Comparison of ENCODE assay signal across 13 cellular contexts in the genomic region with DNA sequence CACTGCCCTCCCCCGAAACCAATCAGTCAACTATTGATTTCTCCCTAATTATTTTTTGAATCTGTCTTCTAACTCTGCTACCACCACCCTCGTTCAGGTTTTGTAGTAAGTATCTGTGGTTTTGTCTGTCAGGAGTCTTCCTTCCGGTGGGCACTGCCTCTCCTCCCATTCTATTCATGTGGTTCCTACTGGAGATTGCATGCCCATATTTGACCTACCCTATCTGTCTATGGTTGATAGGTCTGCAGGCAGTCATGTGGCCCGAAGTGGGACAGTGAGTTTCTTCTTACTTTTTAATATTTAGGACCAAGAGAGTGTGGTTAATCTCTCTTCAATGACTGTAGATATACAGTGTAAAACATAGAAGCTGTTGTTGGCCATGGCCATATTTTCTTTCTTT. TPM values are rescaled to one million over a fixed set of nuclear protein-coding genes. Genes with fewer than 3 reads are reported as not detected.
DNase-seq lines count a peak whose midpoint lies in the region; ATAC-seq and TF ChIP-seq lines count a peak whose summit lies in the region.
"Had no signal": no experiment of that assay in that cellular context is flagged by ENCODE, and none has a peak within 500 bp of the region (broad histone marks: within the 10 kb centered on the region; RNA-seq: fewer than 3 reads in every experiment).

No MANE protein-coding gene starts in this region.

- peak; percentile 97 for ATAC-seq in stimulated activated naive CD8-positive, alpha-beta T cell treated with anti-CD3 and anti-CD28 coated beads, Interleukin-15, Interleukin-2, amounts not matched to agents 100 U/mL and 50 U/mL, for 24 hours
- no peak for ATAC-seq in omental fat pad (ENCODE audit: low FRiP score)
- ATAC-seq in foreskin keratinocyte = no peak
- ATAC-seq: left colon had no signal

- no peak for TF ChIP-seq CTCF in NB4 (IDR thresholded peaks at IDR 0.05; ENCODE audit: low read depth, low read length)
- TF ChIP-seq CTCF in omental fat pad (IDR thresholded peaks at IDR 0.05) = no peak
- TF ChIP-seq CTCF in foreskin keratinocyte (conservative IDR thresholded peaks at IDR 0.05) = no peak

- TF ChIP-seq POLR2A in NB4 (IDR thresholded peaks at IDR 0.05; ENCODE audit: extremely low read depth, insufficient read length) = no peak

- H3K27me3 ChIP-seq in foreskin keratinocyte = peaks cover 3% of the 10 kb centered on the region
- H3K27me3 ChIP-seq: cardiac muscle cell had no signal

- DNase-seq in stimulated activated CD4-positive, alpha-beta T cell treated with anti-CD3 and anti-CD28 coated beads, Interleukin-12 subunit alpha, Interleukin-12 subunit beta, amount 100 ng/mL, for 48 hours (ENCODE audit: low read depth in 2 of 3, low spot score in 1 of 3) = peak; percentile 4 to 12 (median 7)
- no peak for DNase-seq in stimulated activated CD4-positive, alpha-beta T cell treated with anti-CD3 and anti-CD28 coated beads, Interleukin-12 subunit alpha, Interleukin-12 subunit beta, amount 100 ng/mL, for 4 hours
- DNase-seq in NB4 (ENCODE audit: low read depth) (peak; percentile 85), omental fat pad (ENCODE audit: low spot score) (no peak), foreskin keratinocyte (no peak), ureter (ENCODE audit: low spot score) (no peak)
- DNase-seq in activated T-cell treated with anti-CD3 and anti-CD28 coated beads, Interleukin-2, amount 50 U/mL, for 1 hour = peak; percentile 19
- peak; percentile 18 for DNase-seq in stimulated activated naive CD8-positive, alpha-beta T cell treated with anti-CD3 and anti-CD28 coated beads, Interleukin-15, Interleukin-2, amounts not matched to agents 100 U/mL and 50 U/mL, for 24 hours
- DNase-seq: left colon; NCI-H1092 treated with DMSO at 0.1 percent for 48 hours; NK-92 treated with Interleukin-12 subunit alpha and Interleukin-12 subunit beta, amount 100 ng/mL, for 24 hours; occipital lobe had no signal

- H3K27ac ChIP-seq in foreskin keratinocyte = no peak overlapping the region
- H3K27ac ChIP-seq: cardiac muscle cell had no signal

- H3K4me1 ChIP-seq in foreskin keratinocyte = no peaks in the 10 kb centered on the region

- H3K4me3 ChIP-seq in NB4 (ENCODE audit: low read depth, low read length) = no peak overlapping the region
- H3K4me3 ChIP-seq: cardiac muscle cell had no signal

RNA-seq across cellular contexts. Expression of gene MAST2, which starts 17.8 kb away (rescaled TPM):
- total RNA-seq in omental fat pad = 10 to 100 TPM; 12.0 to 22.0 (median 18.1) TPM
- 17.5 and 21.7 TPM in 2 replicates for total RNA-seq in foreskin keratinocyte
- polyA plus RNA-seq in foreskin keratinocyte = 12.5 and 13.7 TPM in 2 replicates
- 27.1 TPM for total RNA-seq in ureter

RNA-seq across cellular contexts. Expression of gene IPP, which starts 35.1 kb away (rescaled TPM):
- total RNA-seq in omental fat pad (10 to 100 TPM in 1 of 4 donors, 1 to 10 TPM in 3; 4.1 to 12.0 (median 7.7) TPM), foreskin keratinocyte (9.1 and 9.5 TPM in 2 replicates), ureter (19.6 TPM)
- polyA plus RNA-seq in foreskin keratinocyte = 3.3 and 3.5 TPM in 2 replicates

Comparison
In these comparisons a context has a peak if more than half of its experiments do, and no peak if none do; other contexts are left out.
1. DNase-seq: peak in stimulated activated CD4-positive, alpha-beta T cell treated with anti-CD3 and anti-CD28 coated beads, Interleukin-12 subunit alpha, Interleukin-12 subunit beta, amount 100 ng/mL, for 48 hours (3 of 3), NB4 (single experiment), activated T-cell treated with anti-CD3 and anti-CD28 coated beads, Interleukin-2, amount 50 U/mL, for 1 hour (single experiment) and stimulated activated naive CD8-positive, alpha-beta T cell treated with anti-CD3 and anti-CD28 coated beads, Interleukin-15, Interleukin-2, amounts not matched to agents 100 U/mL and 50 U/mL, for 24 hours (single experiment); none in stimulated activated CD4-positive, alpha-beta T cell treated with anti-CD3 and anti-CD28 coated beads, Interleukin-12 subunit alpha, Interleukin-12 subunit beta, amount 100 ng/mL, for 4 hours (single experiment), omental fat pad (single experiment), foreskin keratinocyte (0 of 2) and ureter (single experiment).